ENCODE assay signal across 1 cellular context in genomic region chr15:74950078-74951000, GRCh38.
A peak's percentile ranks its signal among the peaks of the same experiment; 100 is the strongest.
TF ChIP-seq lines count a peak whose summit lies in the region.

No MANE protein-coding gene starts in this region.

TF ChIP-seq in HepG2, 621 proteins besides CTCF, POLR2A, EP300 and RAD21 (continued from another document and continues in another):
- TF ChIP-seq ETS1 (CRISPR knock-in tag; IDR thresholded peaks at IDR 0.05) (no peak), RARA (CRISPR knock-in tag; IDR thresholded peaks at IDR 0.05) (0 out of 2 replicates have a peak, but pooled peaks have one; percentile 15), MIER2 (CRISPR knock-in tag; IDR thresholded peaks at IDR 0.05) (peak; percentile 80), KIAA2018 (CRISPR knock-in tag; IDR thresholded peaks at IDR 0.05; ENCODE audit: borderline replicate concordance) (no peak), FOXP4 (CRISPR knock-in tag; IDR thresholded peaks at IDR 0.05) (no peak), REPIN1 (CRISPR knock-in tag; IDR thresholded peaks at IDR 0.05; ENCODE audit: borderline replicate concordance, low read depth) (no peak; the same call in 1 of the 2 replicates), HOXD1 (CRISPR knock-in tag; IDR thresholded peaks at IDR 0.05) (no peak), ZFP91 (CRISPR knock-in tag; IDR thresholded peaks at IDR 0.05; ENCODE audit: borderline replicate concordance) (no peak), MBD4 (IDR thresholded peaks at IDR 0.05; ENCODE audit: borderline replicate concordance, low read length) (no peak), ZNF713 (CRISPR knock-in tag; IDR thresholded peaks at IDR 0.05) (no peak), PATZ1 (CRISPR knock-in tag; IDR thresholded peaks at IDR 0.05) (peak; percentile 35; the same call in 1 of the 2 replicates), ZNF160 (CRISPR knock-in tag; IDR thresholded peaks at IDR 0.05) (no peak), DMAP1 (CRISPR knock-in tag; IDR thresholded peaks at IDR 0.05) (no peak), ELF3 (CRISPR knock-in tag; IDR thresholded peaks at IDR 0.05) (0 out of 2 replicates have a peak, but pooled peaks have one; percentile 29), ZNF333 (CRISPR knock-in tag; IDR thresholded peaks at IDR 0.05; ENCODE audit: borderline replicate concordance) (no peak), CREB3 (CRISPR knock-in tag; IDR thresholded peaks at IDR 0.05) (no peak), DNMT1 (CRISPR knock-in tag; IDR thresholded peaks at IDR 0.05) (no peak), HOMEZ (CRISPR knock-in tag; IDR thresholded peaks at IDR 0.05; ENCODE audit: low read depth) (0 out of 2 replicates have a peak, but pooled peaks have one; percentile 39), ZFX (CRISPR knock-in tag; IDR thresholded peaks at IDR 0.05; ENCODE audit: low read depth) (peak; percentile 24; the same call in 1 of the 2 replicates), ZBTB40 (IDR thresholded peaks at IDR 0.05) (no peak), ZBTB40 (CRISPR knock-in tag; IDR thresholded peaks at IDR 0.05) (no peak), TEAD3 (CRISPR knock-in tag; optimal IDR thresholded peaks at IDR 0.05; ENCODE audit: borderline replicate concordance) (no peak), XRCC5 (optimal IDR thresholded peaks at IDR 0.05; ENCODE audit: low read length) (peak; percentile 66), SAP130 (CRISPR knock-in tag; IDR thresholded peaks at IDR 0.05; ENCODE audit: low read depth) (peak; percentile 52), KDM6A (CRISPR knock-in tag; IDR thresholded peaks at IDR 0.05; ENCODE audit: low read depth) (no peak)
